ENCODE assay signal across 15 cellular contexts in the genomic region with DNA sequence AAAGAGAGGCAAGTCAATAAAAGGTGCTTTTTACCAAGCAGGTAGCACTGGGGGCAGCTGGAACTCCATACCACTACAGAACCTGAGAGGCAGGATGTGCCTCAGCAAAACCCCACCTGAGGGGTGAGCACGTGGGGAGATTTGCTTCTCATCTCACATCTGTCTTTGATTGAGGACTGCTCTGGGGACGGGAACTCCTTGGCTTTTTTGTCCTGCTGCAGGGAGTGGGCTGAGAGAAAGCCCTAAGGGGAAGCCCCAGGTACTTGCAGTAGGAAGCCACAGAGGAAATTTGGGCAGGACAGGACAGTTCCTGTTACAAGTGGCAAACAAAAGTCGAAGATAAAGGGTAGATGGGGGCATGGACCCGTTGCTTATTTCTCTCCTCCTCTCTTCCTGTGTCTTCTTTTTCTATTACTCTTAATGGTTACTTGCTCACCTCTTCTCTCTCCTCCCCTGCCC. TPM values are rescaled to one million over a fixed set of nuclear protein-coding genes. Genes with fewer than 3 reads are reported as not detected.
A peak's percentile ranks its signal among the peaks of the same experiment; 100 is the strongest.
DNase-seq lines count a peak whose midpoint lies in the region; ATAC-seq and TF ChIP-seq lines count a peak whose summit lies in the region.
"Had no signal": no experiment of that assay in that cellular context is flagged by ENCODE, and none has a peak within 500 bp of the region (broad histone marks: within the 10 kb centered on the region; RNA-seq: fewer than 3 reads in every experiment).

No MANE protein-coding gene starts in this region.

- TF ChIP-seq CTCF in fibroblast of lung (conservative IDR thresholded peaks at IDR 0.05 in 1 of 2, IDR thresholded peaks at IDR 0.05 in 1 of 2; ENCODE audit: low read depth in 1 of 2, low read length in 2 of 2): no peak
- TF ChIP-seq CTCF in WTC11 (IDR thresholded peaks at IDR 0.05): no peak

- H3K79me2 ChIP-seq in fibroblast of lung (ENCODE audit: control insufficient read depth, insufficient read depth, low read length): no peaks in the 10 kb centered on the region

- no peak overlapping the region for H3K4me3 ChIP-seq in fibroblast of lung (replicated peaks in 1 of 4; ENCODE audit: control extremely low read depth in 1 of 4, insufficient read depth in 1 of 4, low read depth in 3 of 4, low read length in 4 of 4)
- H3K4me3 ChIP-seq: right lobe of liver had no signal

- peak overlapping the region; percentile 22 for H3K4me3 Mint-ChIP-seq in activated CD4-positive, alpha-beta T cell treated with anti-CD3 and anti-CD28 coated beads, Interleukin-2, amount 10 ng/mL, durations not matched to agents 24 days and 14 days
- H3K4me3 Mint-ChIP-seq in T-helper 17 cell: no peak overlapping the region
- H3K4me3 Mint-ChIP-seq in stimulated activated naive CD8-positive, alpha-beta T cell treated with anti-CD3 and anti-CD28 coated beads, Interleukin-15, Interleukin-2, amounts not matched to agents 100 ng/mL and 50 ng/mL, for 24 hours: peak overlapping the region; percentile 30
- no peak overlapping the region for H3K4me3 Mint-ChIP-seq in WTC11
- H3K4me3 Mint-ChIP-seq: endodermal cell had no signal

- no peaks in the 10 kb centered on the region for H4K20me1 ChIP-seq in fibroblast of lung (ENCODE audit: control insufficient read depth, extremely low read depth, insufficient read depth, low read length)

- intact Hi-C loops in activated CD4-positive, alpha-beta T cell treated with anti-CD3 and anti-CD28 coated beads, Interleukin-2, amount 10 ng/mL, durations not matched to agents 24 days and 14 days (cut with micrococcal nuclease): loop anchor here (10.0 kb wide), 1 partner anchor 174 kb away; no protein-coding TSS in a partner anchor

- CTCF ChIA-PET in WTC11 (lab: Charles Lee): interaction anchor here (9.7 kb wide), 1 partner anchor 106 kb away, joined by 170 read pairs; no protein-coding TSS in a partner anchor

- H3K9me3 ChIP-seq in T-helper 17 cell (ENCODE audit: control insufficient read depth, low read length, poor library complexity, severe bottlenecking) (no peaks in the 10 kb centered on the region), fibroblast of lung (ENCODE audit: control insufficient read depth, insufficient read depth, low read depth, low read length) (no peaks in the 10 kb centered on the region)
- H3K9me3 ChIP-seq: neutrophil, right lobe of liver had no signal

- H3K27me3 ChIP-seq in fibroblast of lung (ENCODE audit: control insufficient read depth, insufficient read depth, low read length): no peaks in the 10 kb centered on the region
- H3K27me3 ChIP-seq: right lobe of liver had no signal

- H3K4me1 Mint-ChIP-seq in activated CD4-positive, alpha-beta T cell treated with anti-CD3 and anti-CD28 coated beads, Interleukin-2, amount 10 ng/mL, durations not matched to agents 24 days and 14 days: peaks cover 38% of the 10 kb centered on the region
- peaks cover 29% of the 10 kb centered on the region for H3K4me1 Mint-ChIP-seq in T-helper 17 cell
- peaks cover 20% of the 10 kb centered on the region for H3K4me1 Mint-ChIP-seq in stimulated activated naive CD8-positive, alpha-beta T cell treated with anti-CD3 and anti-CD28 coated beads, Interleukin-15, Interleukin-2, amounts not matched to agents 100 ng/mL and 50 ng/mL, for 24 hours (ENCODE audit: low read depth)
- H3K4me1 Mint-ChIP-seq in WTC11: no peaks in the 10 kb centered on the region
- H3K4me1 Mint-ChIP-seq: endodermal cell had no signal

- POLR2A ChIA-PET in WTC11 (lab: Charles Lee): no interaction called here

- ATAC-seq in T-helper 17 cell (peak; percentile 30), WTC11 (no peak)

- no peak overlapping the region for H3K9ac ChIP-seq in fibroblast of lung (ENCODE audit: insufficient read depth, low read length)

- no peaks in the 10 kb centered on the region for H3K9me3 Mint-ChIP-seq in activated CD4-positive, alpha-beta T cell treated with anti-CD3 and anti-CD28 coated beads, Interleukin-2, amount 10 ng/mL, durations not matched to agents 24 days and 14 days
- H3K9me3 Mint-ChIP-seq in stimulated activated naive CD8-positive, alpha-beta T cell treated with anti-CD3 and anti-CD28 coated beads, Interleukin-15, Interleukin-2, amounts not matched to agents 100 ng/mL and 50 ng/mL, for 24 hours: no peaks in the 10 kb centered on the region
- peaks cover 5% of the 10 kb centered on the region for H3K9me3 Mint-ChIP-seq in WTC11
- H3K9me3 Mint-ChIP-seq: endodermal cell had no signal

- peaks cover 6% of the 10 kb centered on the region for H3K27me3 Mint-ChIP-seq in activated CD4-positive, alpha-beta T cell treated with anti-CD3 and anti-CD28 coated beads, Interleukin-2, amount 10 ng/mL, durations not matched to agents 24 days and 14 days
- peaks cover 35% of the 10 kb centered on the region for H3K27me3 Mint-ChIP-seq in T-helper 17 cell
- H3K27me3 Mint-ChIP-seq in stimulated activated naive CD8-positive, alpha-beta T cell treated with anti-CD3 and anti-CD28 coated beads, Interleukin-15, Interleukin-2, amounts not matched to agents 100 ng/mL and 50 ng/mL, for 24 hours: no peaks in the 10 kb centered on the region
- H3K27me3 Mint-ChIP-seq in WTC11 (ENCODE audit: low read depth): peaks cover 4% of the 10 kb centered on the region; the same call in 1 of the 2 replicates

- H3K27ac ChIP-seq in fibroblast of lung (ENCODE audit: insufficient read depth, low read length): peak overlapping the region; percentile 39
- H3K27ac ChIP-seq: neutrophil, right lobe of liver had no signal

- peak; percentile 66 for DNase-seq in activated CD4-positive, alpha-beta T cell treated with anti-CD3 and anti-CD28 coated beads, Interleukin-2, amount 10 ng/mL, durations not matched to agents 24 days and 14 days
- DNase-seq in activated CD4-positive, alpha-beta T cell treated with anti-CD3 and anti-CD28 coated beads for 1 hour: no peak
- no peak for DNase-seq in T-helper 17 cell
- DNase-seq in fibroblast of lung (ENCODE audit: low read depth in 2 of 2): no peak
- DNase-seq in NCI-H748 (lab: John Stamatoyannopoulos, UW; ENCODE audit: unreplicated experiment): no peak
- DNase-seq in H4 (ENCODE audit: low spot score): no peak
- no peak for DNase-seq in WTC11 (ENCODE audit: low spot score)
- DNase-seq: activated CD8-positive, alpha-beta memory T cell treated with anti-CD3 and anti-CD28 coated beads, Interleukin-2, amount 50 U/mL, for 4 hours; endodermal cell; mesenchymal stem cell; NCI-H1436; right lobe of liver; stimulated activated CD4-positive, alpha-beta T cell treated with anti-CD3 and anti-CD28 coated beads, Interleukin-4, amount 100 ng/mL, for 24 hours had no signal

- H3K4me2 ChIP-seq in fibroblast of lung (ENCODE audit: extremely low read depth, insufficient read depth, low read length): no peak overlapping the region

- H3K36me3 ChIP-seq in fibroblast of lung (ENCODE audit: control insufficient read depth, insufficient read depth, low read length): no peaks in the 10 kb centered on the region
- H3K36me3 ChIP-seq: neutrophil, right lobe of liver had no signal

- no peak overlapping the region for H2AFZ ChIP-seq in fibroblast of lung (ENCODE audit: low read length)

- no peaks in the 10 kb centered on the region for H3K36me3 Mint-ChIP-seq in activated CD4-positive, alpha-beta T cell treated with anti-CD3 and anti-CD28 coated beads, Interleukin-2, amount 10 ng/mL, durations not matched to agents 24 days and 14 days (ENCODE audit: low read depth)
- H3K36me3 Mint-ChIP-seq in T-helper 17 cell (ENCODE audit: low read depth) (no peaks in the 10 kb centered on the region), WTC11 (no peaks in the 10 kb centered on the region)
- no peaks in the 10 kb centered on the region for H3K36me3 Mint-ChIP-seq in stimulated activated naive CD8-positive, alpha-beta T cell treated with anti-CD3 and anti-CD28 coated beads, Interleukin-15, Interleukin-2, amounts not matched to agents 100 ng/mL and 50 ng/mL, for 24 hours (ENCODE audit: low read depth)

- H3K27ac Mint-ChIP-seq in activated CD4-positive, alpha-beta T cell treated with anti-CD3 and anti-CD28 coated beads, Interleukin-2, amount 10 ng/mL, durations not matched to agents 24 days and 14 days: peak overlapping the region; percentile 2
- H3K27ac Mint-ChIP-seq in T-helper 17 cell (peak overlapping the region; percentile 71), WTC11 (no peak overlapping the region)
- peak overlapping the region; percentile 9 for H3K27ac Mint-ChIP-seq in stimulated activated naive CD8-positive, alpha-beta T cell treated with anti-CD3 and anti-CD28 coated beads, Interleukin-15, Interleukin-2, amounts not matched to agents 100 ng/mL and 50 ng/mL, for 24 hours
- H3K27ac Mint-ChIP-seq: endodermal cell had no signal

- peaks cover 31% of the 10 kb centered on the region for H3K4me1 ChIP-seq in fibroblast of lung (ENCODE audit: control insufficient read depth, extremely low read depth, insufficient read depth, low read length)
- H3K4me1 ChIP-seq: right lobe of liver had no signal

TF ChIP-seq in WTC11, 78 proteins besides CTCF, POLR2A, EP300 and RAD21:
- no peak for TF ChIP-seq ZNF423 (CRISPR knock-in tag; IDR thresholded peaks at IDR 0.05)

RNA-seq across cellular contexts. Expression of gene CFAP161, which starts 27.2 kb away (rescaled TPM):
- not detected in 2 replicates for total RNA-seq in activated CD4-positive, alpha-beta T cell treated with anti-CD3 and anti-CD28 coated beads, Interleukin-2, amount 10 ng/mL, durations not matched to agents 24 days and 14 days
- total RNA-seq in T-helper 17 cell: 1 to 10 TPM in 1 of 2 donors, not detected in 1; 4.1 TPM
- total RNA-seq in fibroblast of lung: 0.17 and 0.26 TPM in 2 replicates
- not detected in 2 replicates for polyA plus RNA-seq in fibroblast of lung
- polyA plus RNA-seq in fibroblast of lung (2012): not detected in 2 replicates
- polyA minus RNA-seq in fibroblast of lung (ENCODE audit: low replicate concordance): not detected in 2 replicates
- 0.25 and 1.7 TPM in 2 replicates for total RNA-seq in H4 (2014; rRNA removed; shearing (Covaris generic))
- total RNA-seq in WTC11 (2021): not detected in 3 replicates
- total RNA-seq: endodermal cell had no signal

RNA-seq across cellular contexts. Expression of gene IL16, which starts 35.4 kb away (rescaled TPM):
- total RNA-seq in activated CD4-positive, alpha-beta T cell treated with anti-CD3 and anti-CD28 coated beads, Interleukin-2, amount 10 ng/mL, durations not matched to agents 24 days and 14 days: 93.2 and 97.2 TPM in 2 replicates
- total RNA-seq in T-helper 17 cell (100 to 1,000 TPM in 1 of 2 donors, 10 to 100 TPM in 1; 87.1 to 104 TPM), fibroblast of lung (3.1 and 5.0 TPM in 2 replicates), WTC11 (2021) (0.41 to 0.61 TPM (median 0.46 TPM) in 3 replicates)
- 0.96 and 1.3 TPM in 2 replicates for polyA plus RNA-seq in fibroblast of lung
- polyA plus RNA-seq in fibroblast of lung (2012): 1.6 TPM in 2 replicates
- 5.3 and 8.9 TPM in 2 replicates for polyA minus RNA-seq in fibroblast of lung (ENCODE audit: low replicate concordance)
- 0.06 and 0.17 TPM in 2 replicates for total RNA-seq in H4 (2014; rRNA removed; shearing (Covaris generic))

Comparison
In these comparisons a context has a peak if more than half of its experiments do, and no peak if none do; other contexts are left out.
1. H3K4me3 Mint-ChIP-seq: peak in activated CD4-positive, alpha-beta T cell treated with anti-CD3 and anti-CD28 coated beads, Interleukin-2, amount 10 ng/mL, durations not matched to agents 24 days and 14 days (single experiment) and stimulated activated naive CD8-positive, alpha-beta T cell treated with anti-CD3 and anti-CD28 coated beads, Interleukin-15, Interleukin-2, amounts not matched to agents 100 ng/mL and 50 ng/mL, for 24 hours (single experiment); none in T-helper 17 cell (single experiment) and WTC11 (single experiment).
2. RNA of gene IL16, which starts 35.4 kb away (total RNA-seq): 87.1 to 104 TPM in T-helper 17 cell and 93.2 to 97.2 TPM in activated CD4-positive, alpha-beta T cell treated with anti-CD3 and anti-CD28 coated beads, Interleukin-2, amount 10 ng/mL, durations not matched to agents 24 days and 14 days; 3.1 to 5.0 TPM in fibroblast of lung, 0.41 to 0.61 TPM in WTC11 and 0.06 to 0.17 TPM in H4; every median in the first group is over 10 times any median in the second.